ENCODE assay signal across 19 cellular contexts in genomic region chr1:198888379-198888778, GRCh38.
DNase-seq lines count a peak whose midpoint lies in the region; ATAC-seq and TF ChIP-seq lines count a peak whose summit lies in the region.
"Had no signal": no experiment of that assay in that cellular context is flagged by ENCODE, and none has a peak within 500 bp of the region (broad histone marks: within the 10 kb centered on the region; RNA-seq: fewer than 3 reads in every experiment).

No MANE protein-coding gene starts in this region.

- H3K4me1 Mint-ChIP-seq in HFFc6 (ENCODE audit: low read depth) (peaks cover 61% of the 10 kb centered on the region), mesothelial cell of epicardium (peaks cover 38% of the 10 kb centered on the region)

- H3K9ac ChIP-seq in SK-N-MC (ENCODE audit: insufficient read length) = no peak overlapping the region
- H3K9ac ChIP-seq: BLaER1 treated with 17β-estradiol and CSF1 and Interleukin-3, amounts not matched to agents 10 nM and 100 nM had no signal

- H3K27ac ChIP-seq in SK-N-MC (peak overlapping the region; percentile 100), SJCRH30 (no peak overlapping the region)

- ATAC-seq in GM19035 (IDR thresholded peaks at IDR 0.05; ENCODE audit: unreplicated experiment) = no peak
- ATAC-seq: CD8-positive, alpha-beta T cell; GM23338 had no signal

- TF ChIP-seq CTCF in HFFc6 (IDR thresholded peaks at IDR 0.05) (no peak), mesothelial cell of epicardium (IDR thresholded peaks at IDR 0.05; ENCODE audit: unreplicated experiment) (no peak)

- DNase-seq in HFFc6 (no peak), SK-N-MC (ENCODE audit: low read depth, low spot score) (no peak), mesothelial cell of epicardium (ENCODE audit: low spot score in 2 of 2, unreplicated experiment in 2 of 2) (no peak), SJCRH30 (no peak)
- no peak for DNase-seq in stimulated activated CD4-positive, alpha-beta T cell treated with anti-CD3 and anti-CD28 coated beads, Interleukin-2, amount 100 ng/mL, for 24 hours
- no peak for DNase-seq in stimulated activated CD4-positive, alpha-beta T cell treated with anti-CD3 and anti-CD28 coated beads, Interleukin-4, amount 100 ng/mL, for 24 hours
- DNase-seq: CD8-positive, alpha-beta T cell; GDM1; KG1; NCI-H1092 treated with DMSO at 0.1 percent for 48 hours; NCI-H146; NCI-H2029 treated with DMSO at 0.1 percent for 48 hours; NCI-H524 treated with DMSO at 0.1 percent for 48 hours; Right ventricle myocardium superior; SW 1271 had no signal

- H3K9me3 Mint-ChIP-seq in HFFc6 (no peaks in the 10 kb centered on the region), mesothelial cell of epicardium (no peaks in the 10 kb centered on the region)
- H3K9me3 Mint-ChIP-seq: CD8-positive, alpha-beta T cell; GM23338 had no signal

- H3K4me3 ChIP-seq in SK-N-MC (no peak overlapping the region), SJCRH30 (no peak overlapping the region)
- H3K4me3 ChIP-seq: BLaER1 treated with 17β-estradiol and CSF1 and Interleukin-3, amounts not matched to agents 10 nM and 100 nM; GM23338; HAP-1 had no signal

- peaks cover 90% of the 10 kb centered on the region for H3K36me3 ChIP-seq in SK-N-MC (ENCODE audit: insufficient read depth, low read length)
- H3K36me3 ChIP-seq in SJCRH30 = peaks cover 3% of the 10 kb centered on the region; the same call in 1 of the 2 replicates
- H3K36me3 ChIP-seq: HAP-1 had no signal

- peaks cover 12% of the 10 kb centered on the region for H3K36me3 Mint-ChIP-seq in HFFc6 (ENCODE audit: low read depth)
- peaks cover 3% of the 10 kb centered on the region for H3K36me3 Mint-ChIP-seq in mesothelial cell of epicardium

- no peaks in the 10 kb centered on the region for H3K27me3 ChIP-seq in SJCRH30
- H3K27me3 ChIP-seq: BLaER1 treated with 17β-estradiol and CSF1 and Interleukin-3, amounts not matched to agents 10 nM and 100 nM had no signal

- peak overlapping the region; percentile 13; the same call in 1 of the 2 replicates for H3K27ac Mint-ChIP-seq in HFFc6
- peak overlapping the region; percentile 66 for H3K27ac Mint-ChIP-seq in mesothelial cell of epicardium
- H3K27ac Mint-ChIP-seq: CD8-positive, alpha-beta T cell; GM23338 had no signal

- peaks cover 26% of the 10 kb centered on the region for H3K4me1 ChIP-seq in SJCRH30
- H3K4me1 ChIP-seq: HAP-1 had no signal

- H3K4me3 Mint-ChIP-seq in HFFc6 (no peak overlapping the region), mesothelial cell of epicardium (no peak overlapping the region)
- H3K4me3 Mint-ChIP-seq: CD8-positive, alpha-beta T cell; GM23338 had no signal

- H3K27me3 Mint-ChIP-seq in HFFc6 (ENCODE audit: insufficient read depth) (no peaks in the 10 kb centered on the region; the same call in 1 of the 2 replicates), mesothelial cell of epicardium (ENCODE audit: low read depth) (no peaks in the 10 kb centered on the region)

- H3K9me3 ChIP-seq in SK-N-MC (ENCODE audit: low read depth, low read length) (0 out of 2 replicates have a peak, but pooled peaks cover 2% of the 10 kb centered on the region), SJCRH30 (replicated peaks) (no peaks in the 10 kb centered on the region)
- H3K9me3 ChIP-seq: HAP-1 had no signal
